ENCODE assay signal across 8 cellular contexts in the genomic region with DNA sequence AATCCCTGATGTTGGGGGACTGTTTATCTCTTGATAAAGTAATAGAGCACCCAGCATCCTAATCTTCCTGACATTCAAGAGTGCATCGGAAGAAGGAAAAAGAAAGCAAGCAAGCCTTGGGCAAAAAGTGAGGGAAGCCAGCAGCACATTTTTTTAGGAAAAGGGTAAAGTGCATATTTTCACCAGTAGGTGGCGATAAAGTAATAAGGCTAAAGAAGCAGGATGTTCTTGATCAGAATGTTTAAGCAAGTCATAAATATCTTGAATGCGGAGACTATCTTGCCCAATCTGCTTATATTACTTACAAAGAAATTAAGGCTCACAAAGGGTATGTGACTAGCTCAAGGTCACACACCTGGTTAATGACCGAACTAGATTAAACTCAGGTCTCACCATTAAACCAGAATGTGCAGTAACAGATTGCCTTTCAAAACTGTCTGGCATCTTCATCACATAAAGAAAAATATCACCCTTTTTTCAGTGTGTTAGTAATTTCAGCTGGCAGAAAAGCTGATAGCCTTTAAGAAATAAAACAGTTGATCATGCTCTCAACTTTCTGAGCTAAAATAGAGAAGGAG.
DNase-seq lines count a peak whose midpoint lies in the region; ATAC-seq, FAIRE-seq and TF ChIP-seq lines count a peak whose summit lies in the region.

No MANE protein-coding gene starts in this region.

- no TSS peak for BruUV-seq in HepG2 (replicated peaks; lab: Mats Ljungman, UMichigan)

- FAIRE-seq in HepG2 (lab: Jason Lieb, UNC): peak; percentile 91

- no peaks in the 10 kb centered on the region for H3K36me3 Mint-ChIP-seq in central memory CD8-positive, alpha-beta T cell (ENCODE audit: insufficient read depth)

- no peaks in the 10 kb centered on the region for H3K79me2 ChIP-seq in HepG2 (ENCODE audit: insufficient read depth, low read length)

- peaks cover 6% of the 10 kb centered on the region for H3K4me1 Mint-ChIP-seq in central memory CD8-positive, alpha-beta T cell

- H3K4me1 ChIP-seq in HepG2 (ENCODE audit: insufficient read depth, low read length): no peaks in the 10 kb centered on the region

- TF ChIP-seq RAD21 in HepG2 (CRISPR knock-in tag; IDR thresholded peaks at IDR 0.05): 0 out of 2 replicates have a peak, but pooled peaks have one; percentile 56

- 4% methylated on average over 4 of the region's 4 CpGs for WGBS in HepG2 (ENCODE audit: low lambda C conversion rate)

- TF ChIP-seq EP300 in HepG2 (IDR thresholded peaks at IDR 0.05; ENCODE audit: low read depth in 2 of 2, low read length in 2 of 2): no peak
- TF ChIP-seq EP300 in HepG2 (CRISPR knock-in tag; IDR thresholded peaks at IDR 0.05; ENCODE audit: borderline replicate concordance): no peak

- H3K9ac ChIP-seq in HepG2 (ENCODE audit: insufficient read depth, low read depth, low read length): no peak overlapping the region

- no peak overlapping the region for H2AFZ ChIP-seq in HepG2 (ENCODE audit: low read length)

- H3K36me3 ChIP-seq in HepG2 (replicated peaks in 1 of 2; ENCODE audit: control insufficient read depth in 1 of 2, insufficient read depth in 2 of 2, low read length in 2 of 2): no peaks in the 10 kb centered on the region

- H3K27me3 ChIP-seq in AG04450 (ENCODE audit: control insufficient read depth, insufficient read depth, low read length) (peaks cover 14% of the 10 kb centered on the region), HepG2 (ENCODE audit: control insufficient read depth in 1 of 2, insufficient read depth in 2 of 2, low read length in 2 of 2) (peaks cover 3 to 31% of the 10 kb centered on the region in 2 experiments; a peak in 3 of 5 replicates)

- H3K4me2 ChIP-seq in HepG2 (ENCODE audit: low read depth, low read length): peak overlapping the region; percentile 62

- peak; percentile 38 for DNase-seq in AG04450 (ENCODE audit: low read depth, low spot score)
- peak; percentile 46 for DNase-seq in GM10266 (ENCODE audit: extremely low spot score)
- DNase-seq in HK-2 (ENCODE audit: unreplicated experiment): peak; percentile 2
- peak; percentile 49 for DNase-seq in NOMO-1 treated with DMSO at 0.1 percent for 48 hours (lab: John Stamatoyannopoulos, UW; ENCODE audit: unreplicated experiment)
- no peak for DNase-seq in central memory CD8-positive, alpha-beta T cell (ENCODE audit: low spot score in 2 of 2)
- DNase-seq in HepG2 (ENCODE audit: low spot score): peak; percentile 51
- no peak for DNase-seq in mesenteric fat pad (ENCODE audit: low spot score)

- CTCF ChIA-PET in AG04450 (lab: Charles Lee): interaction anchor here (0.6 to 3.8 kb wide), 19 partner anchors 9 to 429 kb away, joined by 3 to 29 read pairs (median 4); no protein-coding TSS in a partner anchor
- CTCF ChIA-PET in HepG2 (lab: Yijun Ruan, JAX; ENCODE audit: low intra/inter-chr PET ratio, low total read pairs): interaction anchor here (0.7 to 1.4 kb wide), 2 partner anchors 138 to 225 kb away, joined by 4 to 5 read pairs; no protein-coding TSS in a partner anchor

- H3K27me3 Mint-ChIP-seq in central memory CD8-positive, alpha-beta T cell: peaks cover 9% of the 10 kb centered on the region

- no peaks in the 10 kb centered on the region for H3K9me3 ChIP-seq in AG04450 (ENCODE audit: control insufficient read depth, insufficient read depth, low read length)
- H3K9me3 ChIP-seq in HepG2 (ENCODE audit: low read length): no peaks in the 10 kb centered on the region

- intact Hi-C loops in HepG2 (cut with micrococcal nuclease; ENCODE audit: unreplicated experiment): loop anchor here (1.0 kb wide), 1 partner anchor 225 kb away; no protein-coding TSS in a partner anchor

- POLR2A ChIA-PET in AG04450 (lab: Yijun Ruan, JAX) (no interaction called here), HepG2 (lab: Yijun Ruan, JAX) (no interaction called here)

- TF ChIP-seq POLR2A in HepG2 (IDR thresholded peaks at IDR 0.05; ENCODE audit: insufficient read depth in 1 of 2, low read depth in 2 of 2, low read length in 2 of 2): no peak

- no peak overlapping the region for H3K27ac ChIP-seq in AG04450 (ENCODE audit: low read depth, low read length)
- H3K27ac ChIP-seq in HepG2 (ENCODE audit: extremely low read length, insufficient read depth, low read length): no peak overlapping the region

- no peak overlapping the region for H3K27ac Mint-ChIP-seq in central memory CD8-positive, alpha-beta T cell (ENCODE audit: low read depth)

- ATAC-seq in central memory CD8-positive, alpha-beta T cell (replicated peaks; ENCODE audit: extremely low read depth, poor library complexity, severe bottlenecking): peak; percentile 36
- ATAC-seq in HepG2: peak; percentile 50; the same call in 2 of the 3 replicates
- ATAC-seq in GM21786 (IDR thresholded peaks at IDR 0.05; ENCODE audit: unreplicated experiment): no peak

- TF ChIP-seq CTCF in AG04450 (IDR thresholded peaks at IDR 0.05; ENCODE audit: low read depth, low read length) (peak; percentile 80), GM10266 (IDR thresholded peaks at IDR 0.05; ENCODE audit: control insufficient read depth, insufficient read depth, low read depth, missing control alignments) (peak; percentile 78), HepG2 (CRISPR knock-in tag; IDR thresholded peaks at IDR 0.05) (peak; percentile 82)

- in situ Hi-C loops in HepG2 (cut with HindIII; ENCODE audit: extremely low pct_ligation_motif_present, low pct_unique_long_range_greater_than_20kb): loop anchor here (10.0 to 25.0 kb wide), 2 partner anchors 244 to 1107 kb away; no protein-coding TSS in a partner anchor

- peak overlapping the region; percentile 42 for H3K4me3 ChIP-seq in AG04450 (ENCODE audit: low read depth, low read length)
- peak overlapping the region in 2 of 3 experiments; percentile 32 to 39; a peak in 2 of 6 replicates for H3K4me3 ChIP-seq in HepG2 (replicated peaks in 1 of 3; ENCODE audit: insufficient read depth in 1 of 3, low read depth in 2 of 3, low read length in 3 of 3)

- no peak overlapping the region for H3K4me3 Mint-ChIP-seq in central memory CD8-positive, alpha-beta T cell

- H3K9me3 Mint-ChIP-seq in central memory CD8-positive, alpha-beta T cell: no peaks in the 10 kb centered on the region

- no peaks in the 10 kb centered on the region for H4K20me1 ChIP-seq in HepG2 (ENCODE audit: insufficient read depth, low read length)

TF ChIP-seq in HepG2, 621 proteins besides CTCF, POLR2A, EP300 and RAD21 (continues in another document):
- no peak for TF ChIP-seq BORCS8-MEF2B (CRISPR knock-in tag; IDR thresholded peaks at IDR 0.05)
- TF ChIP-seq KDM2A (CRISPR knock-in tag; IDR thresholded peaks at IDR 0.05; ENCODE audit: borderline replicate concordance, low read depth): no peak
- TF ChIP-seq, protein P1, sequence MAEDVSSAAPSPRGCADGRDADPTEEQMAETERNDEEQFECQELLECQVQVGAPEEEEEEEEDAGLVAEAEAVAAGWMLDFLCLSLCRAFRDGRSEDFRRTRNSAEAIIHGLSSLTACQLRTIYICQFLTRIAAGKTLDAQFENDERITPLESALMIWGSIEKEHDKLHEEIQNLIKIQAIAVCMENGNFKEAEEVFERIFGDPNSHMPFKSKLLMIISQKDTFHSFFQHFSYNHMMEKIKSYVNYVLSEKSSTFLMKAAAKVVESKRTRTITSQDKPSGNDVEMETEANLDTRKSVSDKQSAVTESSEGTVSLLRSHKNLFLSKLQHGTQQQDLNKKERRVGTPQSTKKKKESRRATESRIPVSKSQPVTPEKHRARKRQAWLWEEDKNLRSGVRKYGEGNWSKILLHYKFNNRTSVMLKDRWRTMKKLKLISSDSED (CRISPR knock-in tag; IDR thresholded peaks at IDR 0.05): no peak
- TF ChIP-seq ZNF431 (CRISPR knock-in tag; IDR thresholded peaks at IDR 0.05; ENCODE audit: borderline replicate concordance, low read depth): no peak
- TF ChIP-seq MXI1 (IDR thresholded peaks at IDR 0.05; ENCODE audit: borderline replicate concordance, low read depth, low read length): no peak
- no peak for TF ChIP-seq DNMT1 (CRISPR knock-in tag; IDR thresholded peaks at IDR 0.05)
- TF ChIP-seq, protein P2, sequence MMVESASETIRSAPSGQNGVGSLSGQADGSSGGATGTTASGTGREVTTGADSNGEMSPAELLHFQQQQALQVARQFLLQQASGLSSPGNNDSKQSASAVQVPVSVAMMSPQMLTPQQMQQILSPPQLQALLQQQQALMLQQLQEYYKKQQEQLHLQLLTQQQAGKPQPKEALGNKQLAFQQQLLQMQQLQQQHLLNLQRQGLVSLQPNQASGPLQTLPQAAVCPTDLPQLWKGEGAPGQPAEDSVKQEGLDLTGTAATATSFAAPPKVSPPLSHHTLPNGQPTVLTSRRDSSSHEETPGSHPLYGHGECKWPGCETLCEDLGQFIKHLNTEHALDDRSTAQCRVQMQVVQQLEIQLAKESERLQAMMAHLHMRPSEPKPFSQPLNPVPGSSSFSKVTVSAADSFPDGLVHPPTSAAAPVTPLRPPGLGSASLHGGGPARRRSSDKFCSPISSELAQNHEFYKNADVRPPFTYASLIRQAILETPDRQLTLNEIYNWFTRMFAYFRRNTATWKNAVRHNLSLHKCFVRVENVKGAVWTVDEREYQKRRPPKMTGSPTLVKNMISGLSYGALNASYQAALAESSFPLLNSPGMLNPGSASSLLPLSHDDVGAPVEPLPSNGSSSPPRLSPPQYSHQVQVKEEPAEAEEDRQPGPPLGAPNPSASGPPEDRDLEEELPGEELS (CRISPR knock-in tag; IDR thresholded peaks at IDR 0.05): no peak
- TF ChIP-seq, protein P3, sequence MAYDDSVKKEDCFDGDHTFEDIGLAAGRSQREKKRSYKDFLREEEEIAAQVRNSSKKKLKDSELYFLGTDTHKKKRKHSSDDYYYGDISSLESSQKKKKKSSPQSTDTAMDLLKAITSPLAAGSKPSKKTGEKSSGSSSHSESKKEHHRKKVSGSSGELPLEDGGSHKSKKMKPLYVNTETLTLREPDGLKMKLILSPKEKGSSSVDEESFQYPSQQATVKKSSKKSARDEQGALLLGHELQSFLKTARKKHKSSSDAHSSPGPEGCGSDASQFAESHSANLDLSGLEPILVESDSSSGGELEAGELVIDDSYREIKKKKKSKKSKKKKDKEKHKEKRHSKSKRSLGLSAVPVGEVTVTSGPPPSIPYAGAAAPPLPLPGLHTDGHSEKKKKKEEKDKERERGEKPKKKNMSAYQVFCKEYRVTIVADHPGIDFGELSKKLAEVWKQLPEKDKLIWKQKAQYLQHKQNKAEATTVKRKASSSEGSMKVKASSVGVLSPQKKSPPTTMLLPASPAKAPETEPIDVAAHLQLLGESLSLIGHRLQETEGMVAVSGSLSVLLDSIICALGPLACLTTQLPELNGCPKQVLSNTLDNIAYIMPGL (CRISPR knock-in tag; IDR thresholded peaks at IDR 0.05; ENCODE audit: borderline replicate concordance in 1 of 2, low read depth in 1 of 2): 0 out of 4 replicates have a peak, but pooled peaks of 1 of the 2 experiments have one; percentile 40

Comparison
In these comparisons a context has a peak if more than half of its experiments do, and no peak if none do; other contexts are left out.
1. DNase-seq: peak in AG04450 (single experiment), GM10266 (single experiment), HK-2 (single experiment), NOMO-1 treated with DMSO at 0.1 percent for 48 hours (single experiment) and HepG2 (single experiment); none in central memory CD8-positive, alpha-beta T cell (0 of 2) and mesenteric fat pad (single experiment).
2. Peak in every context shown above with its lines, with median percentiles within 50 percentile points of each other: CTCF ChIP-seq.